In the genomic region with DNA sequence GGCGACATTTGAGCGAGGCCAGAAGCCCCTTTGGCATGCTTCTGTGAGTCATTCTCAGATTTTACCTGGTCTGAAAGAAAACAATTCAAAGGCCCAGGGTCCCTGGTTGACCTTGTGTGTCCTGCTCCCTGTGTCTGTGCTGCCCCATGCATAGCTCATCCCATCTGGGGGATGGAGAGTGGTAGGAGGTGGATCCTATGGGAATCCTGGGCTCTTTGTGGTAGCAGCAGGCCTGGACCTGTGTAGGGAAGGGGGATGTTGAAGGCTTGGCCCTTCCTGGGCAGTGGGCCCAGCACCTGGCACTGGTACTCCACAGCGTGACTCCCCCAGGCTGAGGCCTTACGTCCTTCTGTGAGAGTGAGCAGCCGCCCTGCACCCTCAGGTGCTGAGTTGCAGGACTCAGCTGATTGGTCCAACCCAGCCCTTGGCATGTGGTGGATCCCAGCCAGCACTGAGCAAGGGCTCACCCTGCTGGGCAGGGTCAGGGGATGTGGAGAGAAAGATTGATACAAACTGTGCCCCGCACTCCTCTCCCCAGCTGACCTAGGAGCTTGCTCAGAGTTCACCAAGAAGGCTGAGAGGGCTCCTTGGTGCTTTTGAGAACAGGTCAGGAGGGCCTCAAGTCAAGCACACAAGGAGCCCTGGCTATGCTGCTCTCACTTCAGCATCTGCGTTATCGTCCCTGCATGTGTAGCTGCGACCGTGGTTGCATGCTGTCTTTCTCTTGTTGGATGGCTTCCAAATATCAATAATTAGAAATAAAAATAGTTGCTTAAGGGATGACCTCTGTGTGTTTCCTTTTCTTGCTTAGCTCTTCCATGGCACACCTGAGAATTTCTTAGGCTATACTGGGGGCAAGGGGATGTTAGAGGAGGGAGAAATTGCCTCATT, we compare ENCODE assay signal across 12 cellular contexts. TPM values are rescaled to one million over a fixed set of nuclear protein-coding genes. Genes with fewer than 3 reads are reported as not detected.
DNase-seq lines count a peak whose midpoint lies in the region; ATAC-seq and TF ChIP-seq lines count a peak whose summit lies in the region.
"Had no signal": no experiment of that assay in that cellular context is flagged by ENCODE, and none has a peak within 500 bp of the region (broad histone marks: within the 10 kb centered on the region; RNA-seq: fewer than 3 reads in every experiment).

No MANE protein-coding gene starts in this region.

- H2AFZ ChIP-seq in neural progenitor cell (replicated peaks) = no peak overlapping the region

- H3K9me3 ChIP-seq in neural progenitor cell (ENCODE audit: low read depth) = no peaks in the 10 kb centered on the region
- H3K9me3 ChIP-seq: spleen had no signal

- H4K20me1 ChIP-seq in neural progenitor cell (ENCODE audit: low read depth) = no peaks in the 10 kb centered on the region

- no peaks in the 10 kb centered on the region for H3K79me2 ChIP-seq in neural progenitor cell (ENCODE audit: low read depth)

- H3F3A ChIP-seq in neural progenitor cell (ENCODE audit: low read depth) = no peaks in the 10 kb centered on the region

- no peaks in the 10 kb centered on the region for H3K27me3 ChIP-seq in neural progenitor cell
- H3K27me3 ChIP-seq: spleen had no signal

- H3K36me3 Mint-ChIP-seq in endothelial cell (ENCODE audit: low read depth, unreplicated experiment) = peaks cover 17% of the 10 kb centered on the region
- peaks cover 3% of the 10 kb centered on the region for H3K36me3 Mint-ChIP-seq in neural progenitor cell
- H3K36me3 Mint-ChIP-seq in T-helper 2 cell treated with Interferon-gamma antibody and Interleukin-4, amounts not matched to agents 5 μg/mL and 100 μg/mL, for 36 hours (ENCODE audit: low read depth) = no peaks in the 10 kb centered on the region

- H3K4me1 ChIP-seq in neural progenitor cell = no peaks in the 10 kb centered on the region

- DNase-seq in DMS79 treated with DMSO at 0.1 percent for 48 hours (lab: John Stamatoyannopoulos, UW) (peak; percentile 39), NCI-H2196 treated with DMSO at 0.1 percent for 48 hours (lab: John Stamatoyannopoulos, UW; ENCODE audit: unreplicated experiment) (peak; percentile 20), endothelial cell (ENCODE audit: low spot score) (no peak), neural progenitor cell (ENCODE audit: low spot score) (peak; percentile 50), NCI-H446 treated with DMSO at 0.1 percent for 48 hours (lab: John Stamatoyannopoulos, UW) (no peak), SW 1271 (lab: John Stamatoyannopoulos, UW) (no peak)
- no peak for DNase-seq in T-helper 2 cell treated with Interferon-gamma antibody and Interleukin-4, amounts not matched to agents 5 μg/mL and 100 μg/mL, for 36 hours (ENCODE audit: low spot score)
- DNase-seq: activated T-cell treated with anti-CD3 and anti-CD28 coated beads, Interleukin-2, amount 50 U/mL, for 4 hours; CD8-positive, alpha-beta T cell; SHP77 treated with DMSO at 0.1 percent for 48 hours; spleen had no signal

- H3K4me3 ChIP-seq in neural progenitor cell = no peak overlapping the region
- H3K4me3 ChIP-seq: spleen had no signal

- H3K36me3 ChIP-seq in neural progenitor cell = no peaks in the 10 kb centered on the region

- no peak overlapping the region for H3K27ac ChIP-seq in neural progenitor cell
- H3K27ac ChIP-seq: spleen had no signal

- H3K4me1 Mint-ChIP-seq in endothelial cell (ENCODE audit: unreplicated experiment) = peaks cover 44% of the 10 kb centered on the region
- peaks cover 8% of the 10 kb centered on the region for H3K4me1 Mint-ChIP-seq in neural progenitor cell
- peaks cover 24% of the 10 kb centered on the region for H3K4me1 Mint-ChIP-seq in T-helper 2 cell treated with Interferon-gamma antibody and Interleukin-4, amounts not matched to agents 5 μg/mL and 100 μg/mL, for 36 hours (ENCODE audit: low read depth)

- H3K27me3 Mint-ChIP-seq in endothelial cell (ENCODE audit: unreplicated experiment) (peaks cover 6% of the 10 kb centered on the region), neural progenitor cell (ENCODE audit: insufficient read depth, low read depth) (peaks cover 3% of the 10 kb centered on the region)
- no peaks in the 10 kb centered on the region for H3K27me3 Mint-ChIP-seq in T-helper 2 cell treated with Interferon-gamma antibody and Interleukin-4, amounts not matched to agents 5 μg/mL and 100 μg/mL, for 36 hours (ENCODE audit: low read depth)

- no peak overlapping the region for H3K4me3 Mint-ChIP-seq in endothelial cell (ENCODE audit: unreplicated experiment)
- H3K4me3 Mint-ChIP-seq in neural progenitor cell = no peak overlapping the region
- H3K4me3 Mint-ChIP-seq in T-helper 2 cell treated with Interferon-gamma antibody and Interleukin-4, amounts not matched to agents 5 μg/mL and 100 μg/mL, for 36 hours = no peak overlapping the region
- H3K4me3 Mint-ChIP-seq: activated T-cell treated with anti-CD3 and anti-CD28 coated beads, Interleukin-2, amount 50 U/mL, for 4 hours; CD8-positive, alpha-beta T cell had no signal

- H3K4me2 ChIP-seq in neural progenitor cell = no peak overlapping the region

- TF ChIP-seq CTCF in endothelial cell (IDR thresholded peaks at IDR 0.05; ENCODE audit: unreplicated experiment) (no peak), neural progenitor cell (IDR thresholded peaks at IDR 0.05) (peak; percentile 37)

- H3K9me3 Mint-ChIP-seq in endothelial cell (ENCODE audit: unreplicated experiment) (no peaks in the 10 kb centered on the region), neural progenitor cell (no peaks in the 10 kb centered on the region)
- no peaks in the 10 kb centered on the region for H3K9me3 Mint-ChIP-seq in T-helper 2 cell treated with Interferon-gamma antibody and Interleukin-4, amounts not matched to agents 5 μg/mL and 100 μg/mL, for 36 hours
- H3K9me3 Mint-ChIP-seq: activated T-cell treated with anti-CD3 and anti-CD28 coated beads, Interleukin-2, amount 50 U/mL, for 4 hours; CD8-positive, alpha-beta T cell had no signal

- no peak for ATAC-seq in GM19467 (IDR thresholded peaks at IDR 0.05; ENCODE audit: unreplicated experiment)
- ATAC-seq: activated T-cell treated with anti-CD3 and anti-CD28 coated beads, Interleukin-2, amount 50 U/mL, for 4 hours; CD8-positive, alpha-beta T cell had no signal

- no peak overlapping the region for H3K9ac ChIP-seq in neural progenitor cell

- H3K27ac Mint-ChIP-seq in endothelial cell (ENCODE audit: unreplicated experiment) (peak overlapping the region; percentile 39), neural progenitor cell (no peak overlapping the region)
- no peak overlapping the region for H3K27ac Mint-ChIP-seq in T-helper 2 cell treated with Interferon-gamma antibody and Interleukin-4, amounts not matched to agents 5 μg/mL and 100 μg/mL, for 36 hours

RNA-seq across cellular contexts. Expression of a gene that starts 21.4 kb away (rescaled TPM):
- total RNA-seq in endothelial cell (ENCODE audit: unreplicated experiment) (13.8 TPM), neural progenitor cell (ENCODE audit: low replicate concordance) (13.4 and 18.3 TPM in 2 replicates)

RNA-seq across cellular contexts. Expression of a gene that starts 32.1 kb away (rescaled TPM):
- 2.9 TPM for total RNA-seq in endothelial cell (ENCODE audit: unreplicated experiment)
- 2.0 and 10.1 TPM in 2 replicates for total RNA-seq in neural progenitor cell (ENCODE audit: low replicate concordance)

RNA-seq across cellular contexts. Expression of a gene that starts 32.3 kb away (rescaled TPM):
- total RNA-seq in endothelial cell (ENCODE audit: unreplicated experiment) (36.2 TPM), neural progenitor cell (ENCODE audit: low replicate concordance) (10.1 and 18.4 TPM in 2 replicates)

Comparison
In these comparisons a context has a peak if more than half of its experiments do, and no peak if none do; other contexts are left out.
1. DNase-seq: peak in DMS79 treated with DMSO at 0.1 percent for 48 hours (single experiment), NCI-H2196 treated with DMSO at 0.1 percent for 48 hours (single experiment) and neural progenitor cell (single experiment); none in endothelial cell (single experiment), T-helper 2 cell treated with Interferon-gamma antibody and Interleukin-4, amounts not matched to agents 5 μg/mL and 100 μg/mL, for 36 hours (single experiment), NCI-H446 treated with DMSO at 0.1 percent for 48 hours (single experiment) and SW 1271 (0 of 2).